25 cellular contexts compared by ENCODE assay signal in genomic region chr16:21169249-21169981, GRCh38. TPM values are rescaled to one million over a fixed set of nuclear protein-coding genes. Genes with fewer than 3 reads are reported as not detected.
DNase-seq lines count a peak whose midpoint lies in the region; ATAC-seq, FAIRE-seq and TF ChIP-seq lines count a peak whose summit lies in the region.
"Had no signal": no experiment of that assay in that cellular context is flagged by ENCODE, and none has a peak within 500 bp of the region (broad histone marks: within the 10 kb centered on the region; RNA-seq: fewer than 3 reads in every experiment).

No MANE protein-coding gene starts in this region.

- ATAC-seq in foreskin keratinocyte (peak; percentile 55), HG02571 (IDR thresholded peaks at IDR 0.05; ENCODE audit: unreplicated experiment) (no peak), GM19035 (IDR thresholded peaks at IDR 0.05; ENCODE audit: unreplicated experiment) (no peak)
- ATAC-seq: effector memory CD8-positive, alpha-beta T cell had no signal

- H3K36me3 Mint-ChIP-seq in astrocyte (ENCODE audit: low read depth, unreplicated experiment), result peaks cover 33% of the 10 kb centered on the region

- H3K4me1 Mint-ChIP-seq in astrocyte (ENCODE audit: low read depth, unreplicated experiment), result peaks cover 4% of the 10 kb centered on the region

- peak overlapping the region; percentile 32 for H3K4me2 ChIP-seq in astrocyte (ENCODE audit: low read length)

- TF ChIP-seq CTCF in astrocyte (IDR thresholded peaks at IDR 0.05; ENCODE audit: insufficient read depth, low read depth, low read length), result no peak
- TF ChIP-seq CTCF in foreskin keratinocyte (conservative IDR thresholded peaks at IDR 0.05), result no peak

- in situ Hi-C loops in Caki2 (cut with HindIII; ENCODE audit: low pct_unique_long_range_greater_than_20kb, low sequenced_read_pairs), result no loop called here

- H3K27me3 Mint-ChIP-seq in astrocyte (ENCODE audit: low read depth, unreplicated experiment), result no peaks in the 10 kb centered on the region
- H3K27me3 Mint-ChIP-seq: effector memory CD8-positive, alpha-beta T cell; natural killer cell treated with Interleukin-12 subunit alpha and Interleukin-12 subunit beta and Interleukin-15 and Interleukin-18, amount 100 ng/mL, for 72 hours had no signal

- no peaks in the 10 kb centered on the region for H3K9me3 Mint-ChIP-seq in astrocyte (ENCODE audit: unreplicated experiment)
- H3K9me3 Mint-ChIP-seq: activated T-helper 2 cell treated with anti-CD3 and anti-CD28 coated beads, Interferon-gamma antibody, Interleukin-2, Interleukin-4, amounts not matched to agents 10 μg/mL and 5 μg/mL and 100 μg/mL, durations not matched to agents 14 hours and 24 hours and 36 hours; effector memory CD8-positive, alpha-beta T cell; natural killer cell treated with Interleukin-12 subunit alpha and Interleukin-12 subunit beta and Interleukin-15 and Interleukin-18, amount 100 ng/mL, for 72 hours had no signal

- no peak overlapping the region for H3K27ac Mint-ChIP-seq in astrocyte (ENCODE audit: unreplicated experiment)
- H3K27ac Mint-ChIP-seq: activated T-helper 2 cell treated with anti-CD3 and anti-CD28 coated beads, Interferon-gamma antibody, Interleukin-2, Interleukin-4, amounts not matched to agents 10 μg/mL and 5 μg/mL and 100 μg/mL, durations not matched to agents 14 hours and 24 hours and 36 hours; effector memory CD8-positive, alpha-beta T cell; natural killer cell treated with Interleukin-12 subunit alpha and Interleukin-12 subunit beta and Interleukin-15 and Interleukin-18, amount 100 ng/mL, for 72 hours had no signal

- peaks cover 12% of the 10 kb centered on the region for H3K4me1 ChIP-seq in astrocyte (ENCODE audit: insufficient read depth, low read length)
- no peaks in the 10 kb centered on the region for H3K4me1 ChIP-seq in foreskin keratinocyte
- H3K4me1 ChIP-seq: parathyroid adenoma, transverse colon had no signal

- no peaks in the 10 kb centered on the region for H3K27me3 ChIP-seq in astrocyte (ENCODE audit: insufficient read depth, low read length)
- H3K27me3 ChIP-seq in foreskin keratinocyte, result no peaks in the 10 kb centered on the region
- H3K27me3 ChIP-seq: sigmoid colon, transverse colon had no signal

- H3K79me2 ChIP-seq in astrocyte (ENCODE audit: insufficient read depth, low read length), result no peaks in the 10 kb centered on the region
- H3K79me2 ChIP-seq: parathyroid adenoma had no signal

- H3K36me3 ChIP-seq in astrocyte (ENCODE audit: insufficient read depth, low read length), result peaks cover 3% of the 10 kb centered on the region

- H3K9ac ChIP-seq in astrocyte (ENCODE audit: low read length), result no peak overlapping the region
- H3K9ac ChIP-seq: parathyroid adenoma had no signal

- peaks cover 9% of the 10 kb centered on the region for H4K20me1 ChIP-seq in astrocyte (ENCODE audit: insufficient read depth, low read length)

- DNase-seq in Caki2 (ENCODE audit: low read depth) (peak; percentile 66), HUDEP-2 (lab: John Stamatoyannopoulos, UW; ENCODE audit: unreplicated experiment in 76 of 76) (peak in 43 of 76 experiments; percentile 4 to 59 (median 23)), astrocyte (ENCODE audit: low read depth) (peak; percentile 58), foreskin keratinocyte (no peak), kidney glomerular epithelial cell (lab: John Stamatoyannopoulos, UW) (no peak)
- no peak for DNase-seq in stimulated activated CD4-positive, alpha-beta T cell treated with anti-CD3 and anti-CD28 coated beads, Interleukin-15, amount 100 ng/mL, for 24 hours
- DNase-seq: activated CD4-positive, alpha-beta T cell treated with anti-CD3 and anti-CD28 coated beads for 1 hour; amygdala; DND-41; effector memory CD8-positive, alpha-beta T cell; NCI-H187; NCI-H226; NK-92 treated with Interleukin-12 subunit alpha and Interleukin-12 subunit beta, amount 100 ng/mL, for 24 hours; sigmoid colon; stimulated activated naive CD4-positive, alpha-beta T cell; T-helper 9 cell; transverse colon had no signal

- no peak for FAIRE-seq in astrocyte (lab: Jason Lieb, UNC)
- FAIRE-seq: HTR-8/SVneo had no signal

- no peak overlapping the region for H2AFZ ChIP-seq in astrocyte (ENCODE audit: low read depth, low read length)
- H2AFZ ChIP-seq: parathyroid adenoma had no signal

- no peak overlapping the region for H3K27ac ChIP-seq in astrocyte (ENCODE audit: low read depth, low read length)
- H3K27ac ChIP-seq in foreskin keratinocyte, result no peak overlapping the region
- H3K27ac ChIP-seq: parathyroid adenoma, sigmoid colon, SK-N-MC, transverse colon had no signal

- no peaks in the 10 kb centered on the region for H3K9me3 ChIP-seq in astrocyte (ENCODE audit: insufficient read depth, low read depth, low read length)
- H3K9me3 ChIP-seq: sigmoid colon, transverse colon had no signal

- no peak overlapping the region for H3K4me3 ChIP-seq in astrocyte (ENCODE audit: insufficient read depth, low read depth, low read length)
- H3K4me3 ChIP-seq: sigmoid colon, SK-N-MC, transverse colon had no signal

- H3K4me3 Mint-ChIP-seq in astrocyte (ENCODE audit: unreplicated experiment), result no peak overlapping the region
- H3K4me3 Mint-ChIP-seq: effector memory CD8-positive, alpha-beta T cell; natural killer cell treated with Interleukin-12 subunit alpha and Interleukin-12 subunit beta and Interleukin-15 and Interleukin-18, amount 100 ng/mL, for 72 hours had no signal

RNA-seq across cellular contexts. Expression of gene LDAF1, which starts 10.9 kb away (rescaled TPM):
- 67.2 and 104 TPM in 2 replicates for total RNA-seq in Caki2 (2014; rRNA removed; shearing (Covaris generic); ENCODE audit: low replicate concordance)
- total RNA-seq in astrocyte (38.6 and 41.0 TPM in 2 replicates), foreskin keratinocyte (19.3 and 27.4 TPM in 2 replicates)
- 16.5 and 18.5 TPM in 2 replicates for polyA plus RNA-seq in foreskin keratinocyte

RNA-seq across cellular contexts. Expression of gene DNAH3, which starts 18.8 kb away (rescaled TPM):
- 0.17 TPM in 1 of 2 replicates, not detected in the other for total RNA-seq in Caki2 (2014; rRNA removed; shearing (Covaris generic); ENCODE audit: low replicate concordance)
- total RNA-seq in astrocyte (not detected in 2 replicates), foreskin keratinocyte (0.07 and 0.10 TPM in 2 replicates)
- 0.06 and 0.10 TPM in 2 replicates for polyA plus RNA-seq in foreskin keratinocyte
- total RNA-seq: kidney epithelial cell, sigmoid colon had no signal

RNA-seq across cellular contexts. Expression of gene ZP2, which starts 42.0 kb away (rescaled TPM):
- total RNA-seq in Caki2 (2014; rRNA removed; shearing (Covaris generic); ENCODE audit: low replicate concordance), result not detected in 2 replicates
- total RNA-seq in astrocyte (not detected in 2 replicates), foreskin keratinocyte (not detected in 2 replicates)
- polyA plus RNA-seq in foreskin keratinocyte, result not detected in 2 replicates
- total RNA-seq: activated T-helper 2 cell treated with anti-CD3 and anti-CD28 coated beads, Interferon-gamma antibody, Interleukin-2, Interleukin-4, amounts not matched to agents 10 μg/mL and 5 μg/mL and 100 μg/mL, durations not matched to agents 14 hours and 24 hours and 36 hours; kidney epithelial cell; natural killer cell treated with Interleukin-12 subunit alpha and Interleukin-12 subunit beta and Interleukin-15 and Interleukin-18, amount 100 ng/mL, for 72 hours; sigmoid colon had no signal

Comparison
In these comparisons a context has a peak if more than half of its experiments do, and no peak if none do; other contexts are left out.
1. DNase-seq: peak in Caki2 (single experiment), HUDEP-2 (43 of 76) and astrocyte (single experiment); none in foreskin keratinocyte (0 of 2), stimulated activated CD4-positive, alpha-beta T cell treated with anti-CD3 and anti-CD28 coated beads, Interleukin-15, amount 100 ng/mL, for 24 hours (single experiment) and kidney glomerular epithelial cell (single experiment).